Comparison of ENCODE assay signal across 16 cellular contexts in genomic region chr17:76333673-76334505, GRCh38.
"Had no signal": no experiment of that assay in that cellular context is flagged by ENCODE, and none has a peak within 500 bp of the region (broad histone marks: within the 10 kb centered on the region; RNA-seq: fewer than 3 reads in every experiment).

No MANE protein-coding gene starts in this region.

- H3K9me3 ChIP-seq: ascending aorta, colonic mucosa, esophagus muscularis mucosa, mucosa of descending colon, thoracic aorta had no signal

- H3K27ac ChIP-seq: ascending aorta, cardiac muscle cell, colonic mucosa, esophagus muscularis mucosa, thoracic aorta had no signal

- H3K27ac Mint-ChIP-seq: activated naive CD4-positive, alpha-beta T cell treated with anti-CD3 and anti-CD28 coated beads, Interleukin-2, amount 10 ng/mL, durations not matched to agents 7 days and 5 days had no signal

- H3K27me3 Mint-ChIP-seq: activated naive CD4-positive, alpha-beta T cell treated with anti-CD3 and anti-CD28 coated beads, Interleukin-2, amount 10 ng/mL, durations not matched to agents 7 days and 5 days; naive thymus-derived CD4-positive, alpha-beta T cell had no signal

- H3K27me3 ChIP-seq: ascending aorta, cardiac muscle cell, colonic mucosa, esophagus muscularis mucosa had no signal

- DNase-seq: activated naive CD4-positive, alpha-beta T cell treated with anti-CD3 and anti-CD28 coated beads, Interleukin-2, amount 10 ng/mL, durations not matched to agents 7 days and 5 days; activated T-cell treated with anti-CD3 and anti-CD28 coated beads for 4 hours; colonic mucosa; hippocampal formation; mammary epithelial cell; mucosa of descending colon; naive thymus-derived CD4-positive, alpha-beta T cell; posterior cingulate gyrus; stimulated activated CD4-positive, alpha-beta T cell treated with anti-CD3 and anti-CD28 coated beads, Interleukin-1b, Interleukin-23, amount 100 ng/mL, for 48 hours had no signal

- ATAC-seq: activated CD4-positive, CD25-positive, alpha-beta regulatory T cell treated with anti-CD3 and anti-CD28 coated beads, Interleukin-2, amount 50 U/mL, for 24 hours; left lobe of liver; mucosa of descending colon; naive thymus-derived CD4-positive, alpha-beta T cell; sciatic nerve had no signal

- H3K4me3 ChIP-seq: ascending aorta, cardiac muscle cell, colonic mucosa, esophagus muscularis mucosa, mucosa of descending colon, thoracic aorta had no signal

- H3K36me3 ChIP-seq: colonic mucosa had no signal

- H3K9me3 Mint-ChIP-seq: activated naive CD4-positive, alpha-beta T cell treated with anti-CD3 and anti-CD28 coated beads, Interleukin-2, amount 10 ng/mL, durations not matched to agents 7 days and 5 days; naive thymus-derived CD4-positive, alpha-beta T cell had no signal

- H3K4me3 Mint-ChIP-seq: activated naive CD4-positive, alpha-beta T cell treated with anti-CD3 and anti-CD28 coated beads, Interleukin-2, amount 10 ng/mL, durations not matched to agents 7 days and 5 days; naive thymus-derived CD4-positive, alpha-beta T cell had no signal
